ENCODE assay signal across 9 cellular contexts in genomic region chr3:10319251-10319650, GRCh38. TPM values are rescaled to one million over a fixed set of nuclear protein-coding genes. Genes with fewer than 3 reads are reported as not detected.
A peak's percentile ranks its signal among the peaks of the same experiment; 100 is the strongest.
DNase-seq lines count a peak whose midpoint lies in the region; ATAC-seq and TF ChIP-seq lines count a peak whose summit lies in the region.
"Had no signal": no experiment of that assay in that cellular context is flagged by ENCODE, and none has a peak within 500 bp of the region (broad histone marks: within the 10 kb centered on the region; RNA-seq: fewer than 3 reads in every experiment).

No MANE protein-coding gene starts in this region.

- H3K4me3 ChIP-seq in HAP-1 (peak overlapping the region; percentile 8; the same call in 1 of the 2 replicates), foreskin fibroblast (ENCODE audit: low read depth in 1 of 2, low read length in 2 of 2) (peak overlapping the region; percentile 98 to 100)

- DNase-seq in HAP-1 (ENCODE audit: low spot score in 2 of 2) (no peak), WTC11 (ENCODE audit: low spot score) (no peak), foreskin fibroblast (no peak), GM19238 (ENCODE audit: insufficient read length, low spot score) (no peak), NCI-H2171 treated with DMSO at 0.1 percent for 48 hours (lab: John Stamatoyannopoulos, UW) (no peak)
- DNase-seq in stimulated activated effector memory CD8-positive, alpha-beta T cell treated with anti-CD3 and anti-CD28 coated beads, Interleukin-12 subunit alpha, Interleukin-12 subunit beta, amount 100 ng/mL, for 72 hours (ENCODE audit: low spot score in 2 of 2), result no peak
- DNase-seq: adrenal gland, NCI-H1105 treated with DMSO at 0.1 percent for 48 hours had no signal

- peaks cover 10% of the 10 kb centered on the region for H3K4me1 Mint-ChIP-seq in WTC11
- peaks cover 38% of the 10 kb centered on the region for H3K4me1 Mint-ChIP-seq in stimulated activated effector memory CD8-positive, alpha-beta T cell treated with anti-CD3 and anti-CD28 coated beads, Interleukin-12 subunit alpha, Interleukin-12 subunit beta, amount 100 ng/mL, for 72 hours

- no peaks in the 10 kb centered on the region for H3K27me3 Mint-ChIP-seq in WTC11 (ENCODE audit: low read depth)

- peaks cover 48% of the 10 kb centered on the region for H3K36me3 ChIP-seq in HAP-1 (replicated peaks)

- H3K27ac Mint-ChIP-seq in WTC11, result peak overlapping the region; percentile 57; the same call in 1 of the 2 replicates
- peak overlapping the region; percentile 96 for H3K27ac Mint-ChIP-seq in stimulated activated effector memory CD8-positive, alpha-beta T cell treated with anti-CD3 and anti-CD28 coated beads, Interleukin-12 subunit alpha, Interleukin-12 subunit beta, amount 100 ng/mL, for 72 hours

- CTCF ChIA-PET in WTC11 (lab: Charles Lee), result no interaction called here

- H3K36me3 Mint-ChIP-seq in WTC11, result peaks cover 41% of the 10 kb centered on the region
- peaks cover 57% of the 10 kb centered on the region for H3K36me3 Mint-ChIP-seq in stimulated activated effector memory CD8-positive, alpha-beta T cell treated with anti-CD3 and anti-CD28 coated beads, Interleukin-12 subunit alpha, Interleukin-12 subunit beta, amount 100 ng/mL, for 72 hours

- H3K27me3 ChIP-seq in HAP-1 (ENCODE audit: low read depth), result no peaks in the 10 kb centered on the region
- H3K27me3 ChIP-seq: adrenal gland had no signal

- TF ChIP-seq CTCF in WTC11 (IDR thresholded peaks at IDR 0.05) (no peak), foreskin fibroblast (IDR thresholded peaks at IDR 0.05; ENCODE audit: low read depth, low read length) (no peak)

- H3K9me3 ChIP-seq in HAP-1, result no peaks in the 10 kb centered on the region
- H3K9me3 ChIP-seq: adrenal gland had no signal

- no peak for ATAC-seq in WTC11
- ATAC-seq in stimulated activated effector memory CD8-positive, alpha-beta T cell treated with anti-CD3 and anti-CD28 coated beads, Interleukin-12 subunit alpha, Interleukin-12 subunit beta, amount 100 ng/mL, for 72 hours, result no peak
- ATAC-seq in HG03571 (IDR thresholded peaks at IDR 0.05; ENCODE audit: unreplicated experiment), result no peak

- POLR2A ChIA-PET in WTC11 (lab: Charles Lee), result no interaction called here

- in situ Hi-C loops in HAP-1 (cut with MboI; ENCODE audit: low sequenced_read_pairs), result no loop called here

- H3K9me3 Mint-ChIP-seq in WTC11, result no peaks in the 10 kb centered on the region
- no peaks in the 10 kb centered on the region for H3K9me3 Mint-ChIP-seq in stimulated activated effector memory CD8-positive, alpha-beta T cell treated with anti-CD3 and anti-CD28 coated beads, Interleukin-12 subunit alpha, Interleukin-12 subunit beta, amount 100 ng/mL, for 72 hours

- H3K4me3 Mint-ChIP-seq in WTC11, result peak overlapping the region; percentile 97
- peak overlapping the region; percentile 85 for H3K4me3 Mint-ChIP-seq in stimulated activated effector memory CD8-positive, alpha-beta T cell treated with anti-CD3 and anti-CD28 coated beads, Interleukin-12 subunit alpha, Interleukin-12 subunit beta, amount 100 ng/mL, for 72 hours

- no peaks in the 10 kb centered on the region; the same call in 1 of the 2 replicates for H3K4me1 ChIP-seq in HAP-1

TF ChIP-seq in WTC11, 78 proteins besides CTCF, POLR2A, EP300 and RAD21:
- TF ChIP-seq TEAD1 (CRISPR knock-in tag; IDR thresholded peaks at IDR 0.05), result no peak
- TF ChIP-seq ELF4 (CRISPR knock-in tag; IDR thresholded peaks at IDR 0.05; ENCODE audit: low read depth), result no peak
- no peak for TF ChIP-seq EMX1 (CRISPR knock-in tag; IDR thresholded peaks at IDR 0.05)
- TF ChIP-seq FOXJ3 (CRISPR knock-in tag; IDR thresholded peaks at IDR 0.05; ENCODE audit: borderline replicate concordance), result no peak
- TF ChIP-seq SP1 (CRISPR knock-in tag; conservative IDR thresholded peaks at IDR 0.05), result no peak
- TF ChIP-seq OVOL2 (CRISPR knock-in tag; IDR thresholded peaks at IDR 0.05; ENCODE audit: borderline replicate concordance), result no peak
- no peak for TF ChIP-seq ZSCAN18 (CRISPR knock-in tag; IDR thresholded peaks at IDR 0.05)
- TF ChIP-seq, protein P1, sequence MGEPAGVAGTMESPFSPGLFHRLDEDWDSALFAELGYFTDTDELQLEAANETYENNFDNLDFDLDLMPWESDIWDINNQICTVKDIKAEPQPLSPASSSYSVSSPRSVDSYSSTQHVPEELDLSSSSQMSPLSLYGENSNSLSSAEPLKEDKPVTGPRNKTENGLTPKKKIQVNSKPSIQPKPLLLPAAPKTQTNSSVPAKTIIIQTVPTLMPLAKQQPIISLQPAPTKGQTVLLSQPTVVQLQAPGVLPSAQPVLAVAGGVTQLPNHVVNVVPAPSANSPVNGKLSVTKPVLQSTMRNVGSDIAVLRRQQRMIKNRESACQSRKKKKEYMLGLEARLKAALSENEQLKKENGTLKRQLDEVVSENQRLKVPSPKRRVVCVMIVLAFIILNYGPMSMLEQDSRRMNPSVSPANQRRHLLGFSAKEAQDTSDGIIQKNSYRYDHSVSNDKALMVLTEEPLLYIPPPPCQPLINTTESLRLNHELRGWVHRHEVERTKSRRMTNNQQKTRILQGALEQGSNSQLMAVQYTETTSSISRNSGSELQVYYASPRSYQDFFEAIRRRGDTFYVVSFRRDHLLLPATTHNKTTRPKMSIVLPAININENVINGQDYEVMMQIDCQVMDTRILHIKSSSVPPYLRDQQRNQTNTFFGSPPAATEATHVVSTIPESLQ (CRISPR knock-in tag; IDR thresholded peaks at IDR 0.05), result no peak
- TF ChIP-seq TCF7 (CRISPR knock-in tag; IDR thresholded peaks at IDR 0.05; ENCODE audit: low read depth), result no peak
- TF ChIP-seq TEAD4 (CRISPR knock-in tag; IDR thresholded peaks at IDR 0.05), result no peak
- TF ChIP-seq MAX (CRISPR knock-in tag; IDR thresholded peaks at IDR 0.05), result no peak
- TF ChIP-seq HMGA2 (CRISPR knock-in tag; IDR thresholded peaks at IDR 0.05), result no peak
- no peak for TF ChIP-seq ERG (CRISPR knock-in tag; IDR thresholded peaks at IDR 0.05)
- no peak for TF ChIP-seq ZNF416 (CRISPR knock-in tag; IDR thresholded peaks at IDR 0.05)
- no peak for TF ChIP-seq ZNF423 (CRISPR knock-in tag; IDR thresholded peaks at IDR 0.05)
- no peak for TF ChIP-seq SOX15 (CRISPR knock-in tag; IDR thresholded peaks at IDR 0.05)
- TF ChIP-seq AR (CRISPR knock-in tag; IDR thresholded peaks at IDR 0.05), result no peak

RNA-seq across cellular contexts. Expression of gene SEC13, which starts 1.7 kb away (rescaled TPM):
- 121 to 139 TPM (median 132 TPM) in 3 replicates for total RNA-seq in WTC11 (2021)

RNA-seq across cellular contexts. Expression of gene GHRL, which starts 26.5 kb away (rescaled TPM):
- 0.34 to 0.35 TPM in 2 of 3 replicates, not detected in the other for total RNA-seq in WTC11 (2021)
